In the genomic region with DNA sequence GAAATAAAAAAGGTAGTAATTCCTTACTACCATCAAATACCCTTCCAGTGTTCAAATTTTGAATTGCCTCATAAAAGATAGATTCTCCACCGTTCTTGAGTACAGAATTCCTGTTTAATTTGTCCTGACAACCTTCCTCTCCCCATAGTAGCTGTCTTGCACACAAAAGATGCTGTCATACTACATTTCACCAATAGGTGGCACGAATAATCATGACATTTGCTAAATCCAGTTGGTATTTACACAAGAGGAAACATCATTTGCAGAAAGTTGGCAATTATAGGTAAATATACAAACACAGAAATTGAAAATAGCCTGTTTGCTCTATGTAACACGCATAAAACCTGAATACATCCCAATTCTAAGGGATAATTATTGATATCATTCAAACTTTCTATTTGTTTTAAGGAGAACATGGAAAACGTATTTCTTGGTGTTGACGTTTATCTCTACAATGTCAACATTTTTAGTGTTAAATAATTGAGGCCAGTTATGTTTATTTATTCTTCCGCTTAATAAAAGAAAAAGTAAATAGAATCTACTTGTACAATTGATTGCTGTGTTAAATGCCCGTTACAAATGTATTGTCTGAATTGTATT, we compare ENCODE assay signal across 8 cellular contexts. TPM values are rescaled to one million over a fixed set of nuclear protein-coding genes. Genes with fewer than 3 reads are reported as not detected.
A peak's percentile ranks its signal among the peaks of the same experiment; 100 is the strongest.
DNase-seq lines count a peak whose midpoint lies in the region; ATAC-seq and TF ChIP-seq lines count a peak whose summit lies in the region.

No MANE protein-coding gene starts in this region.

- intact Hi-C loops in thyroid gland (cut with DNase I), result no loop called here

- H3K36me3 Mint-ChIP-seq in activated T-cell treated with anti-CD3 and anti-CD28 coated beads, Interleukin-2, amount 50 U/mL, for 24 hours (ENCODE audit: low read depth), result no peaks in the 10 kb centered on the region

- 52 to 57% methylated on average over 7 of the region's 7 CpGs for WGBS in thyroid gland, 2 donors

- peak; percentile 51 for DNase-seq in Daoy (ENCODE audit: low read depth)
- peak; percentile 51 to 71 for DNase-seq in NCI-H1930 (lab: John Stamatoyannopoulos, UW)
- DNase-seq in right atrium auricular region (ENCODE audit: low spot score), result no peak
- DNase-seq in thyroid gland, result no peak
- DNase-seq in activated T-cell treated with anti-CD3 and anti-CD28 coated beads, Interleukin-2, amount 50 U/mL, for 24 hours, result no peak
- no peak for DNase-seq in activated naive CD4-positive, alpha-beta T cell treated with anti-CD3 and anti-CD28 coated beads, Interleukin-2, amount 50 U/mL, for 16 hours

- H3K4me3 ChIP-seq in right atrium auricular region (no peak overlapping the region), thyroid gland (replicated peaks in 1 of 3) (no peak overlapping the region)

- TF ChIP-seq CTCF in VCaP (conservative IDR thresholded peaks at IDR 0.05) (peak; percentile 58; the same call in 1 of the 2 replicates), right atrium auricular region (IDR thresholded peaks at IDR 0.05) (peak; percentile 42 to 77), thyroid gland (IDR thresholded peaks at IDR 0.05) (peak; percentile 24 to 71 (median 56))

- no peak overlapping the region for H3K4me3 Mint-ChIP-seq in activated T-cell treated with anti-CD3 and anti-CD28 coated beads, Interleukin-2, amount 50 U/mL, for 24 hours

- no peaks in the 10 kb centered on the region for H3K4me1 Mint-ChIP-seq in activated T-cell treated with anti-CD3 and anti-CD28 coated beads, Interleukin-2, amount 50 U/mL, for 24 hours (ENCODE audit: low read depth)

- H3K36me3 ChIP-seq in right atrium auricular region (no peaks in the 10 kb centered on the region), thyroid gland (no peaks in the 10 kb centered on the region)

- peaks cover 15% of the 10 kb centered on the region for H3K27me3 Mint-ChIP-seq in activated T-cell treated with anti-CD3 and anti-CD28 coated beads, Interleukin-2, amount 50 U/mL, for 24 hours

- no peaks in the 10 kb centered on the region for H3K27me3 ChIP-seq in right atrium auricular region
- H3K27me3 ChIP-seq in thyroid gland, result no peaks in the 10 kb centered on the region

- no peaks in the 10 kb centered on the region for H3K9me3 Mint-ChIP-seq in activated T-cell treated with anti-CD3 and anti-CD28 coated beads, Interleukin-2, amount 50 U/mL, for 24 hours

- H3K27ac Mint-ChIP-seq in activated T-cell treated with anti-CD3 and anti-CD28 coated beads, Interleukin-2, amount 50 U/mL, for 24 hours, result no peak overlapping the region

- ATAC-seq in GM21786 (IDR thresholded peaks at IDR 0.05; ENCODE audit: unreplicated experiment), result peak; percentile 58

- TF ChIP-seq POLR2A in thyroid gland (IDR thresholded peaks at IDR 0.05), result no peak

- H3K4me1 ChIP-seq in right atrium auricular region (no peaks in the 10 kb centered on the region), thyroid gland (no peaks in the 10 kb centered on the region)

- H3K27ac ChIP-seq in VCaP, result no peak overlapping the region
- H3K27ac ChIP-seq in right atrium auricular region, result no peak overlapping the region
- no peak overlapping the region for H3K27ac ChIP-seq in thyroid gland

- H3K9me3 ChIP-seq in right atrium auricular region (peaks cover 0 to 17% of the 10 kb centered on the region in 2 donors), thyroid gland (no peaks in the 10 kb centered on the region)

RNA-seq across cellular contexts. Expression of gene CLDN10, which starts 58.3 kb away (rescaled TPM):
- not detected in 2 replicates for total RNA-seq in Daoy (2014; rRNA removed; shearing (Covaris generic))
- total RNA-seq in right atrium auricular region, result 1 to 10 TPM in 1 of 2 donors, not detected in 1; 1.1 TPM
- total RNA-seq in thyroid gland, result under 1 TPM in 1 of 4 donors, not detected in 3; 0.54 TPM

Comparison
In these comparisons a context has a peak if more than half of its experiments do, and no peak if none do; other contexts are left out.
1. DNase-seq: peak in Daoy (single experiment) and NCI-H1930 (2 of 2); none in right atrium auricular region (single experiment), thyroid gland (0 of 2), activated T-cell treated with anti-CD3 and anti-CD28 coated beads, Interleukin-2, amount 50 U/mL, for 24 hours (single experiment) and activated naive CD4-positive, alpha-beta T cell treated with anti-CD3 and anti-CD28 coated beads, Interleukin-2, amount 50 U/mL, for 16 hours (single experiment).
2. Peak in every context shown above with its lines, with median percentiles within 50 percentile points of each other: CTCF ChIP-seq.